In genomic region chr2:25276569-25277465, GRCh38 we compare ENCODE assay signal across 8 cellular contexts.
DNase-seq lines count a peak whose midpoint lies in the region; ATAC-seq, FAIRE-seq and TF ChIP-seq lines count a peak whose summit lies in the region.

No MANE protein-coding gene starts in this region.

- H3K27me3 Mint-ChIP-seq in central memory CD8-positive, alpha-beta T cell: no peaks in the 10 kb centered on the region

- H3K4me3 ChIP-seq in left lung: peak overlapping the region in 1 of 2 donors; percentile 39

- no peak for FAIRE-seq in D721Med (lab: Jason Lieb, UNC)

- peak; percentile 58 to 80 for TF ChIP-seq CTCF in left lung (IDR thresholded peaks at IDR 0.05)
- TF ChIP-seq CTCF in D721Med (IDR thresholded peaks at IDR 0.05; ENCODE audit: insufficient read depth, missing control alignments): no peak

- no peaks in the 10 kb centered on the region for H3K9me3 Mint-ChIP-seq in central memory CD8-positive, alpha-beta T cell

- H3K9me3 ChIP-seq in left lung: no peaks in the 10 kb centered on the region

- peaks cover 30 to 71% of the 10 kb centered on the region in 2 donors for H3K4me1 ChIP-seq in left lung

- H3K4me1 Mint-ChIP-seq in central memory CD8-positive, alpha-beta T cell: peaks cover 46% of the 10 kb centered on the region

- peaks cover 9% of the 10 kb centered on the region for H3K36me3 Mint-ChIP-seq in central memory CD8-positive, alpha-beta T cell (ENCODE audit: insufficient read depth)

- peaks cover 0 to 4% of the 10 kb centered on the region in 2 donors for H3K36me3 ChIP-seq in left lung

- H3K27ac ChIP-seq in left lung: peak overlapping the region; percentile 77 to 83

- no peaks in the 10 kb centered on the region for H3K27me3 ChIP-seq in left lung

- H3K27ac Mint-ChIP-seq in central memory CD8-positive, alpha-beta T cell (ENCODE audit: low read depth): peak overlapping the region; percentile 85

- intact Hi-C loops in left lung (cut with DNase I): no loop called here

- in situ Hi-C loops in ACHN (cut with HindIII; ENCODE audit: low pct_ligation_motif_present, low pct_unique_long_range_greater_than_20kb, low sequenced_read_pairs): no loop called here

- ATAC-seq in GM21619 (IDR thresholded peaks at IDR 0.05; ENCODE audit: unreplicated experiment) (peak; percentile 29), left lung (peak; percentile 51)
- ATAC-seq in central memory CD8-positive, alpha-beta T cell (replicated peaks; ENCODE audit: extremely low read depth, poor library complexity, severe bottlenecking): peak; percentile 44

- H3K4me3 Mint-ChIP-seq in central memory CD8-positive, alpha-beta T cell: peak overlapping the region; percentile 77

- DNase-seq in ACHN (peak; percentile 55), left lung (peak; percentile 73 to 94), D721Med (ENCODE audit: insufficient read length, low spot score) (no peak), SIG-M5 (lab: John Stamatoyannopoulos, UW) (no peak)
- DNase-seq in activated CD4-positive, alpha-beta T cell treated with anti-CD3 and anti-CD28 coated beads for 1 hour: peak; percentile 62
- DNase-seq in central memory CD8-positive, alpha-beta T cell (ENCODE audit: low spot score in 2 of 2): peak; percentile 52 to 60
- DNase-seq in stimulated activated CD4-positive, alpha-beta T cell treated with anti-CD3 and anti-CD28 coated beads, Interleukin-4, amount 100 ng/mL, for 48 hours (ENCODE audit: low read depth in 2 of 2): peak; percentile 74 to 77

Comparison
In these comparisons a context has a peak if more than half of its experiments do, and no peak if none do; other contexts are left out.
1. DNase-seq: peak in ACHN (single experiment), activated CD4-positive, alpha-beta T cell treated with anti-CD3 and anti-CD28 coated beads for 1 hour (single experiment), central memory CD8-positive, alpha-beta T cell (2 of 2), left lung (2 of 2) and stimulated activated CD4-positive, alpha-beta T cell treated with anti-CD3 and anti-CD28 coated beads, Interleukin-4, amount 100 ng/mL, for 48 hours (2 of 2); none in D721Med (single experiment) and SIG-M5 (single experiment).
2. Peak in every context shown above with its lines, with median percentiles within 50 percentile points of each other: ATAC-seq.